Comparison of ENCODE assay signal across 21 cellular contexts in genomic region chr7:158372400-158373302, GRCh38.
DNase-seq lines count a peak whose midpoint lies in the region; ATAC-seq, FAIRE-seq and TF ChIP-seq lines count a peak whose summit lies in the region.
"Had no signal": no experiment of that assay in that cellular context is flagged by ENCODE, and none has a peak within 500 bp of the region (broad histone marks: within the 10 kb centered on the region; RNA-seq: fewer than 3 reads in every experiment).

No MANE protein-coding gene starts in this region.

- H3K9me3 ChIP-seq in heart right ventricle (no peaks in the 10 kb centered on the region), endocrine pancreas (ENCODE audit: control insufficient read depth, low read length) (no peaks in the 10 kb centered on the region)
- H3K9me3 ChIP-seq: A549, BE2C had no signal

- DNase-seq in left cardiac atrium (peak; percentile 10), heart right ventricle (no peak), NCI-H510A treated with DMSO at 0.1 percent for 48 hours (lab: John Stamatoyannopoulos, UW) (peak; percentile 49), GM12892 (ENCODE audit: insufficient read length) (no peak), DMS53 treated with DMSO at 0.1 percent for 48 hours (lab: John Stamatoyannopoulos, UW; ENCODE audit: unreplicated experiment) (no peak)
- no peak for DNase-seq in activated naive CD4-positive, alpha-beta T cell treated with anti-CD3 and anti-CD28 coated beads for 36 hours
- DNase-seq: BE2C, DMS79 treated with DMSO at 0.1 percent for 48 hours, GM23248, H9, HFFc6, Karpas-422, MV-4-11, NCI-H1105 treated with DMSO at 0.1 percent for 48 hours, NCI-H1694 treated with DMSO at 0.1 percent for 48 hours, NCI-H2081 treated with DMSO at 0.1 percent for 48 hours had no signal

- H3K27me3 Mint-ChIP-seq in stimulated activated memory B cell treated with anti-CD40 and anti-IgM and Interleukin-4, amounts not matched to agents 10 μg/mL and 1 μg/mL and 100 μg/mL, for 72 hours = no peaks in the 10 kb centered on the region
- H3K27me3 Mint-ChIP-seq in activated naive CD4-positive, alpha-beta T cell treated with anti-CD3 and anti-CD28 coated beads for 36 hours (ENCODE audit: low read depth) = peaks cover 10% of the 10 kb centered on the region
- H3K27me3 Mint-ChIP-seq: IgD-negative memory B cell had no signal

- H3K9ac ChIP-seq in endocrine pancreas (ENCODE audit: control insufficient read depth, insufficient read depth, low read length) = no peak overlapping the region
- H3K9ac ChIP-seq: GM23248 had no signal

- CTCF ChIA-PET in activated naive CD4-positive, alpha-beta T cell treated with anti-CD3 and anti-CD28 coated beads for 36 hours (lab: Charles Lee) = no interaction called here

- TF ChIP-seq CTCF in heart right ventricle (IDR thresholded peaks at IDR 0.05) = no peak

- no peak overlapping the region for H3K27ac ChIP-seq in heart right ventricle
- H3K27ac ChIP-seq: A549, GM23248 had no signal

- H3K4me3 ChIP-seq in heart right ventricle (no peak overlapping the region), endocrine pancreas (ENCODE audit: control insufficient read depth, insufficient read depth, low read length) (peak overlapping the region; percentile 4)
- H3K4me3 ChIP-seq: A549, GM23248 had no signal

- FAIRE-seq in GM12892 (lab: Jason Lieb, UNC) = no peak
- FAIRE-seq: A549 had no signal

- H3K4me1 Mint-ChIP-seq in stimulated activated memory B cell treated with anti-CD40 and anti-IgM and Interleukin-4, amounts not matched to agents 10 μg/mL and 1 μg/mL and 100 μg/mL, for 72 hours = no peaks in the 10 kb centered on the region
- H3K4me1 Mint-ChIP-seq in activated naive CD4-positive, alpha-beta T cell treated with anti-CD3 and anti-CD28 coated beads for 36 hours (ENCODE audit: low read depth) = no peaks in the 10 kb centered on the region

- no peak overlapping the region for H3K27ac Mint-ChIP-seq in stimulated activated memory B cell treated with anti-CD40 and anti-IgM and Interleukin-4, amounts not matched to agents 10 μg/mL and 1 μg/mL and 100 μg/mL, for 72 hours
- H3K27ac Mint-ChIP-seq in activated naive CD4-positive, alpha-beta T cell treated with anti-CD3 and anti-CD28 coated beads for 36 hours = no peak overlapping the region
- H3K27ac Mint-ChIP-seq: H9, HFFc6, IgD-negative memory B cell had no signal

- H3K4me1 ChIP-seq in heart right ventricle (no peaks in the 10 kb centered on the region), endocrine pancreas (ENCODE audit: control insufficient read depth, insufficient read depth, low read length) (peaks cover 4% of the 10 kb centered on the region)
- H3K4me1 ChIP-seq: A549 had no signal

- ATAC-seq in left cardiac atrium (no peak), heart right ventricle (no peak)
- ATAC-seq in stimulated activated memory B cell treated with anti-CD40 and anti-IgM and Interleukin-4, amounts not matched to agents 10 μg/mL and 1 μg/mL and 100 μg/mL, for 72 hours = peak; percentile 34
- ATAC-seq: A549, Right ventricle myocardium inferior had no signal

- H3K36me3 Mint-ChIP-seq in stimulated activated memory B cell treated with anti-CD40 and anti-IgM and Interleukin-4, amounts not matched to agents 10 μg/mL and 1 μg/mL and 100 μg/mL, for 72 hours = no peaks in the 10 kb centered on the region
- H3K36me3 Mint-ChIP-seq in activated naive CD4-positive, alpha-beta T cell treated with anti-CD3 and anti-CD28 coated beads for 36 hours (ENCODE audit: low read depth) = no peaks in the 10 kb centered on the region
- H3K36me3 Mint-ChIP-seq: IgD-negative memory B cell had no signal

- peaks cover 4% of the 10 kb centered on the region for H3K9me3 Mint-ChIP-seq in stimulated activated memory B cell treated with anti-CD40 and anti-IgM and Interleukin-4, amounts not matched to agents 10 μg/mL and 1 μg/mL and 100 μg/mL, for 72 hours
- H3K9me3 Mint-ChIP-seq in activated naive CD4-positive, alpha-beta T cell treated with anti-CD3 and anti-CD28 coated beads for 36 hours = peaks cover 3% of the 10 kb centered on the region
- H3K9me3 Mint-ChIP-seq: IgD-negative memory B cell had no signal

- H3K27me3 ChIP-seq in heart right ventricle (peaks cover 0 to 35% (median 12%) of the 10 kb centered on the region in 7 donors), endocrine pancreas (ENCODE audit: control insufficient read depth, insufficient read depth, low read length) (no peaks in the 10 kb centered on the region)
- H3K27me3 ChIP-seq: BE2C had no signal

- H3K36me3 ChIP-seq in heart right ventricle = no peaks in the 10 kb centered on the region
- no peaks in the 10 kb centered on the region for H3K36me3 ChIP-seq in endocrine pancreas (ENCODE audit: control insufficient read depth, insufficient read depth, low read length)
- H3K36me3 ChIP-seq: BE2C had no signal

- no peak for TF ChIP-seq POLR2A in GM12892 (IDR thresholded peaks at IDR 0.05; ENCODE audit: low read depth, low read length)

- 74 to 77% methylated on average over 23 of the region's 23 CpGs for WGBS in heart right ventricle, 2 donors

- no peak overlapping the region for H3K4me3 Mint-ChIP-seq in stimulated activated memory B cell treated with anti-CD40 and anti-IgM and Interleukin-4, amounts not matched to agents 10 μg/mL and 1 μg/mL and 100 μg/mL, for 72 hours
- no peak overlapping the region for H3K4me3 Mint-ChIP-seq in activated naive CD4-positive, alpha-beta T cell treated with anti-CD3 and anti-CD28 coated beads for 36 hours
- H3K4me3 Mint-ChIP-seq: H9, HFFc6, IgD-negative memory B cell had no signal

- intact Hi-C loops in left cardiac atrium (cut with DNase I) = no loop called here
- intact Hi-C loops in heart right ventricle (cut with DNase I) = no loop called here
- intact Hi-C loops in activated naive CD4-positive, alpha-beta T cell treated with anti-CD3 and anti-CD28 coated beads for 36 hours (cut with micrococcal nuclease) = no loop called here

Comparison
In these comparisons a context has a peak if more than half of its experiments do, and no peak if none do; other contexts are left out.
1. DNase-seq: peak in left cardiac atrium (single experiment) and NCI-H510A treated with DMSO at 0.1 percent for 48 hours (single experiment); none in heart right ventricle (0 of 2), GM12892 (single experiment), activated naive CD4-positive, alpha-beta T cell treated with anti-CD3 and anti-CD28 coated beads for 36 hours (single experiment) and DMS53 treated with DMSO at 0.1 percent for 48 hours (single experiment).